In genomic region chr19:3661284-3662238, GRCh38 we compare ENCODE assay signal across 34 cellular contexts. TPM values are rescaled to one million over a fixed set of nuclear protein-coding genes. Genes with fewer than 3 reads are reported as not detected.
"Had no signal": no experiment of that assay in that cellular context is flagged by ENCODE, and none has a peak within 500 bp of the region (broad histone marks: within the 10 kb centered on the region; RNA-seq: fewer than 3 reads in every experiment).

No MANE protein-coding gene starts in this region.

- H3K9me3 ChIP-seq: adrenal gland, body of pancreas, breast epithelium had no signal

- H2AFZ ChIP-seq: PC-9 had no signal

- H3K9ac ChIP-seq: KMS-11 had no signal

- H3K4me2 ChIP-seq: KMS-11, PC-9 had no signal

- H3K27ac ChIP-seq: adrenal gland, body of pancreas, breast epithelium, KMS-11, PC-9 had no signal

- DNase-seq: activated B cell treated with CpG ODN at 0.5 μM for 24 hours; activated CD4-positive, alpha-beta memory T cell treated with anti-CD3 and anti-CD28 coated beads for 36 hours; activated CD4-positive, alpha-beta T cell treated with anti-CD3 and anti-CD28 coated beads for 4 hours; activated CD4-positive, alpha-beta T cell treated with anti-CD3 and anti-CD28 coated beads, Interleukin-2, amount 50 U/mL, for 1 hour; activated CD4-positive, CD25-positive, alpha-beta regulatory T cell treated with anti-CD3 and anti-CD28 coated beads, Interleukin-2, amount 50 U/mL, for 72 hours; activated CD8-positive, alpha-beta memory T cell treated with anti-CD3 and anti-CD28 coated beads, Interleukin-2, amount 50 U/mL, for 4 hours; activated gamma-delta T cell treated with Interleukin-2 at 50 U/mL for 16 hours; activated naive CD4-positive, alpha-beta T cell treated with anti-CD3 and anti-CD28 coated beads for 36 hours; activated T-cell treated with anti-CD3 and anti-CD28 coated beads for 4 hours; activated T-cell treated with anti-CD3 and anti-CD28 coated beads, Interleukin-2, amount 50 U/mL, for 4 hours; adrenal gland; body of pancreas; cerebellar nuclear complex; MM.1S; MV-4-11; NCI-H1092; NCI-H1436 treated with DMSO at 0.1 percent for 48 hours; NCI-H1694 treated with DMSO at 0.1 percent for 48 hours; NCI-H345; NCI-H524 treated with DMSO at 0.1 percent for 48 hours; PC-9; SIG-M5; SW 1271; T-helper 1 cell; T1000 had no signal

- H3K9me3 Mint-ChIP-seq: activated B cell treated with CpG ODN at 0.5 μM for 24 hours; activated CD4-positive, alpha-beta memory T cell treated with anti-CD3 and anti-CD28 coated beads for 36 hours; activated naive CD4-positive, alpha-beta T cell treated with anti-CD3 and anti-CD28 coated beads for 36 hours; activated naive CD4-positive, alpha-beta T cell treated with anti-CD3 and anti-CD28 coated beads, Interleukin-2, amount 50 U/mL, for 72 hours; activated T-cell treated with anti-CD3 and anti-CD28 coated beads, Interleukin-2, amount 50 U/mL, for 4 hours; activated T-helper 1 cell treated with anti-CD3 and anti-CD28 coated beads, Interleukin-12 subunit alpha, Interleukin-12 subunit beta, Interleukin-2, Interleukin-4 antibody, amounts not matched to agents 30 ng/mL and 10 ng/mL and 1 ng/mL, durations not matched to agents 14 hours and 24 hours and 36 hours had no signal

- H3K4me3 Mint-ChIP-seq: activated B cell treated with CpG ODN at 0.5 μM for 24 hours; activated CD4-positive, alpha-beta memory T cell treated with anti-CD3 and anti-CD28 coated beads for 36 hours; activated naive CD4-positive, alpha-beta T cell treated with anti-CD3 and anti-CD28 coated beads for 36 hours; activated T-cell treated with anti-CD3 and anti-CD28 coated beads, Interleukin-2, amount 50 U/mL, for 4 hours; activated T-helper 1 cell treated with anti-CD3 and anti-CD28 coated beads, Interleukin-12 subunit alpha, Interleukin-12 subunit beta, Interleukin-2, Interleukin-4 antibody, amounts not matched to agents 30 ng/mL and 10 ng/mL and 1 ng/mL, durations not matched to agents 14 hours and 24 hours and 36 hours had no signal

- FAIRE-seq: astrocyte, RCC 7860 had no signal

- H3K27me3 ChIP-seq: adrenal gland, body of pancreas, breast epithelium had no signal

- H3K4me1 ChIP-seq: breast epithelium had no signal

- H3K27me3 Mint-ChIP-seq: activated B cell treated with CpG ODN at 0.5 μM for 24 hours; activated CD4-positive, alpha-beta memory T cell treated with anti-CD3 and anti-CD28 coated beads for 36 hours had no signal

- H3K27ac Mint-ChIP-seq: activated B cell treated with CpG ODN at 0.5 μM for 24 hours; activated CD4-positive, alpha-beta memory T cell treated with anti-CD3 and anti-CD28 coated beads for 36 hours; activated naive CD4-positive, alpha-beta T cell treated with anti-CD3 and anti-CD28 coated beads for 36 hours; activated T-helper 1 cell treated with anti-CD3 and anti-CD28 coated beads, Interleukin-12 subunit alpha, Interleukin-12 subunit beta, Interleukin-2, Interleukin-4 antibody, amounts not matched to agents 30 ng/mL and 10 ng/mL and 1 ng/mL, durations not matched to agents 14 hours and 24 hours and 36 hours had no signal

- ATAC-seq: activated naive CD4-positive, alpha-beta T cell treated with anti-CD3 and anti-CD28 coated beads, Interleukin-2, amount 50 U/mL, for 72 hours; activated T-cell treated with anti-CD3 and anti-CD28 coated beads, Interleukin-2, amount 50 U/mL, for 4 hours; body of pancreas; Right ventricle myocardium inferior had no signal

- H3K4me3 ChIP-seq: adrenal gland, body of pancreas, breast epithelium, PC-9 had no signal

RNA-seq across cellular contexts. Expression of gene TJP3, which starts 46.6 kb away (rescaled TPM):
- total RNA-seq: LHCN-M2 had no signal

RNA-seq across cellular contexts. Expression of gene TBXA2R, which starts 54.9 kb away (rescaled TPM):
- total RNA-seq: OCI-LY7, PC-9 had no signal
